Comparison of ENCODE assay signal across 1 cellular context in the genomic region with DNA sequence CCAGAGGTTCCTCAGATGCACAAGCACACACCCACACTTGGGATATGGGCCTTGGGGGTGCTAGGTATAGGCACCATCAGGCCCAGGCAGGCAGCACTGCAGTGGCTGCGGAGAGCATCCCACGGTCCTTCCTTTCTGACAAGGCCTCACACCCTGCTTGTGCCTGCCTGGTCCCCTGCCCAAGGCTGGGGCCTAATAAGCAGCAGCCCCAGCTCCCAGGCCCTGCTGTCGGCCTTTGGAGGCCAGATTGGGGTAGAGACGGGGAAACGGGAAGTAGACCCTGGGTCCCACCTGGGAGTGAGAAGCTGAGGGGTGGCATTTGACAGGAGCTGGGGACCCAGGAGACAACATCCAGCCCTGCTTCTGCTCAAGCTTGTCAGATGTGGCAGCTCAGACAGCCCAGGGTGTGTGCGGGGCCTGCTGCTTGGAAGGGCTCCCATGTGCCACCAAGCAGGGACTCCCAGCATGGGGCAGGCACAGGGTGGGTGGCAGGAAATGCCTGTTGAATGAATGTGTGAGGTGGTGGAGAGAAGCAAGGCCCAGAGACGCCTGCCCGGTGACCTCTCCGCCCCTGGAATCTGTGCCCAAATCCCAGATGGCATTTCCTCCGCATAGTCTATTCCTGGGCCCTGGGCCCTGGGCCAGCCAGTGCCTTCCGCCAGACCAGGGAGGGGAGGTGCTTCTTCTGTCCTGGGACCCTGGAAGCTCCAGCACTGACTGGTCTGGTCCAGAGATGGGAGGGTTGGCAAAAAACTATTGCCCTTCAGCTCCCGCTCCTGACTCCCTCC.
TF ChIP-seq lines count a peak whose summit lies in the region.

No MANE protein-coding gene starts in this region.

TF ChIP-seq in GM23338, 12 proteins besides CTCF, POLR2A, EP300 and RAD21 (continued from another document):
- TF ChIP-seq, protein P1, sequence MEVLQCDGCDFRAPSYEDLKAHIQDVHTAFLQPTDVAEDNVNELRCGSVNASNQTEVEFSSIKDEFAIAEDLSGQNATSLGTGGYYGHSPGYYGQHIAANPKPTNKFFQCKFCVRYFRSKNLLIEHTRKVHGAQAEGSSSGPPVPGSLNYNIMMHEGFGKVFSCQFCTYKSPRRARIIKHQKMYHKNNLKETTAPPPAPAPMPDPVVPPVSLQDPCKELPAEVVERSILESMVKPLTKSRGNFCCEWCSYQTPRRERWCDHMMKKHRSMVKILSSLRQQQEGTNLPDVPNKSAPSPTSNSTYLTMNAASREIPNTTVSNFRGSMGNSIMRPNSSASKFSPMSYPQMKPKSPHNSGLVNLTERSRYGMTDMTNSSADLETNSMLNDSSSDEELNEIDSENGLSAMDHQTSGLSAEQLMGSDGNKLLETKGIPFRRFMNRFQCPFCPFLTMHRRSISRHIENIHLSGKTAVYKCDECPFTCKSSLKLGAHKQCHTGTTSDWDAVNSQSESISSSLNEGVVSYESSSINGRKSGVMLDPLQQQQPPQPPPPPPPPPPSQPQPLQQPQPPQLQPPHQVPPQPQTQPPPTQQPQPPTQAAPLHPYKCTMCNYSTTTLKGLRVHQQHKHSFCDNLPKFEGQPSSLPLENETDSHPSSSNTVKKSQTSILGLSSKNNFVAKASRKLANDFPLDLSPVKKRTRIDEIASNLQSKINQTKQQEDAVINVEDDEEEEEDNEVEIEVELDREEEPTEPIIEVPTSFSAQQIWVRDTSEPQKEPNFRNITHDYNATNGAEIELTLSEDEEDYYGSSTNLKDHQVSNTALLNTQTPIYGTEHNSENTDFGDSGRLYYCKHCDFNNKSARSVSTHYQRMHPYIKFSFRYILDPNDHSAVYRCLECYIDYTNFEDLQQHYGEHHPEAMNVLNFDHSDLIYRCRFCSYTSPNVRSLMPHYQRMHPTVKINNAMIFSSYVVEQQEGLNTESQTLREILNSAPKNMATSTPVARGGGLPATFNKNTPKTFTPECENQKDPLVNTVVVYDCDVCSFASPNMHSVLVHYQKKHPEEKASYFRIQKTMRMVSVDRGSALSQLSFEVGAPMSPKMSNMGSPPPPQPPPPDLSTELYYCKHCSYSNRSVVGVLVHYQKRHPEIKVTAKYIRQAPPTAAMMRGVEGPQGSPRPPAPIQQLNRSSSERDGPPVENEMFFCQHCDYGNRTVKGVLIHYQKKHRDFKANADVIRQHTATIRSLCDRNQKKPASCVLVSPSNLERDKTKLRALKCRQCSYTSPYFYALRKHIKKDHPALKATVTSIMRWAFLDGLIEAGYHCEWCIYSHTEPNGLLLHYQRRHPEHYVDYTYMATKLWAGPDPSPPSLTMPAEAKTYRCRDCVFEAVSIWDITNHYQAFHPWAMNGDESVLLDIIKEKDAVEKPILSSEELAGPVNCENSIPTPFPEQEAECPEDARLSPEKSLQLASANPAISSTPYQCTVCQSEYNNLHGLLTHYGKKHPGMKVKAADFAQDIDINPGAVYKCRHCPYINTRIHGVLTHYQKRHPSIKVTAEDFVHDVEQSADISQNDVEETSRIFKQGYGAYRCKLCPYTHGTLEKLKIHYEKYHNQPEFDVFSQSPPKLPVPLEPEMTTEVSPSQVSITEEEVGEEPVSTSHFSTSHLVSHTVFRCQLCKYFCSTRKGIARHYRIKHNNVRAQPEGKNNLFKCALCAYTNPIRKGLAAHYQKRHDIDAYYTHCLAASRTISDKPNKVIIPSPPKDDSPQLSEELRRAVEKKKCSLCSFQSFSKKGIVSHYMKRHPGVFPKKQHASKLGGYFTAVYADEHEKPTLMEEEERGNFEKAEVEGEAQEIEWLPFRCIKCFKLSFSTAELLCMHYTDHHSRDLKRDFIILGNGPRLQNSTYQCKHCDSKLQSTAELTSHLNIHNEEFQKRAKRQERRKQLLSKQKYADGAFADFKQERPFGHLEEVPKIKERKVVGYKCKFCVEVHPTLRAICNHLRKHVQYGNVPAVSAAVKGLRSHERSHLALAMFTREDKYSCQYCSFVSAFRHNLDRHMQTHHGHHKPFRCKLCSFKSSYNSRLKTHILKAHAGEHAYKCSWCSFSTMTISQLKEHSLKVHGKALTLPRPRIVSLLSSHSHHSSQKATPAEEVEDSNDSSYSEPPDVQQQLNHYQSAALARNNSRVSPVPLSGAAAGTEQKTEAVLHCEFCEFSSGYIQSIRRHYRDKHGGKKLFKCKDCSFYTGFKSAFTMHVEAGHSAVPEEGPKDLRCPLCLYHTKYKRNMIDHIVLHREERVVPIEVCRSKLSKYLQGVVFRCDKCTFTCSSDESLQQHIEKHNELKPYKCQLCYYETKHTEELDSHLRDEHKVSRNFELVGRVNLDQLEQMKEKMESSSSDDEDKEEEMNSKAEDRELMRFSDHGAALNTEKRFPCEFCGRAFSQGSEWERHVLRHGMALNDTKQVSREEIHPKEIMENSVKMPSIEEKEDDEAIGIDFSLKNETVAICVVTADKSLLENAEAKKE (CRISPR knock-in tag; IDR thresholded peaks at IDR 0.05) = no peak
- TF ChIP-seq, protein P2, sequence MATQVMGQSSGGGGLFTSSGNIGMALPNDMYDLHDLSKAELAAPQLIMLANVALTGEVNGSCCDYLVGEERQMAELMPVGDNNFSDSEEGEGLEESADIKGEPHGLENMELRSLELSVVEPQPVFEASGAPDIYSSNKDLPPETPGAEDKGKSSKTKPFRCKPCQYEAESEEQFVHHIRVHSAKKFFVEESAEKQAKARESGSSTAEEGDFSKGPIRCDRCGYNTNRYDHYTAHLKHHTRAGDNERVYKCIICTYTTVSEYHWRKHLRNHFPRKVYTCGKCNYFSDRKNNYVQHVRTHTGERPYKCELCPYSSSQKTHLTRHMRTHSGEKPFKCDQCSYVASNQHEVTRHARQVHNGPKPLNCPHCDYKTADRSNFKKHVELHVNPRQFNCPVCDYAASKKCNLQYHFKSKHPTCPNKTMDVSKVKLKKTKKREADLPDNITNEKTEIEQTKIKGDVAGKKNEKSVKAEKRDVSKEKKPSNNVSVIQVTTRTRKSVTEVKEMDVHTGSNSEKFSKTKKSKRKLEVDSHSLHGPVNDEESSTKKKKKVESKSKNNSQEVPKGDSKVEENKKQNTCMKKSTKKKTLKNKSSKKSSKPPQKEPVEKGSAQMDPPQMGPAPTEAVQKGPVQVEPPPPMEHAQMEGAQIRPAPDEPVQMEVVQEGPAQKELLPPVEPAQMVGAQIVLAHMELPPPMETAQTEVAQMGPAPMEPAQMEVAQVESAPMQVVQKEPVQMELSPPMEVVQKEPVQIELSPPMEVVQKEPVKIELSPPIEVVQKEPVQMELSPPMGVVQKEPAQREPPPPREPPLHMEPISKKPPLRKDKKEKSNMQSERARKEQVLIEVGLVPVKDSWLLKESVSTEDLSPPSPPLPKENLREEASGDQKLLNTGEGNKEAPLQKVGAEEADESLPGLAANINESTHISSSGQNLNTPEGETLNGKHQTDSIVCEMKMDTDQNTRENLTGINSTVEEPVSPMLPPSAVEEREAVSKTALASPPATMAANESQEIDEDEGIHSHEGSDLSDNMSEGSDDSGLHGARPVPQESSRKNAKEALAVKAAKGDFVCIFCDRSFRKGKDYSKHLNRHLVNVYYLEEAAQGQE (IDR thresholded peaks at IDR 0.05; ENCODE audit: unreplicated experiment) = no peak
- TF ChIP-seq, protein P3, sequence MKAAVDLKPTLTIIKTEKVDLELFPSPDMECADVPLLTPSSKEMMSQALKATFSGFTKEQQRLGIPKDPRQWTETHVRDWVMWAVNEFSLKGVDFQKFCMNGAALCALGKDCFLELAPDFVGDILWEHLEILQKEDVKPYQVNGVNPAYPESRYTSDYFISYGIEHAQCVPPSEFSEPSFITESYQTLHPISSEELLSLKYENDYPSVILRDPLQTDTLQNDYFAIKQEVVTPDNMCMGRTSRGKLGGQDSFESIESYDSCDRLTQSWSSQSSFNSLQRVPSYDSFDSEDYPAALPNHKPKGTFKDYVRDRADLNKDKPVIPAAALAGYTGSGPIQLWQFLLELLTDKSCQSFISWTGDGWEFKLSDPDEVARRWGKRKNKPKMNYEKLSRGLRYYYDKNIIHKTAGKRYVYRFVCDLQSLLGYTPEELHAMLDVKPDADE (IDR thresholded peaks at IDR 0.05) = no peak
- TF ChIP-seq ZNF331 (CRISPR knock-in tag; IDR thresholded peaks at IDR 0.05; ENCODE audit: low read depth) (no peak), CREB1 (CRISPR knock-in tag; IDR thresholded peaks at IDR 0.05; ENCODE audit: low read depth) (no peak), EZH2phosphoT487 (IDR thresholded peaks at IDR 0.05; ENCODE audit: unreplicated experiment) (no peak), POLR2AphosphoS5 (IDR thresholded peaks at IDR 0.05; ENCODE audit: low read depth) (no peak)
